In genomic region chr17:57608369-57609124, GRCh38 we compare ENCODE assay signal across 13 cellular contexts.
DNase-seq lines count a peak whose midpoint lies in the region; ATAC-seq and TF ChIP-seq lines count a peak whose summit lies in the region.
"Had no signal": no experiment of that assay in that cellular context is flagged by ENCODE, and none has a peak within 500 bp of the region (broad histone marks: within the 10 kb centered on the region; RNA-seq: fewer than 3 reads in every experiment).

No MANE protein-coding gene starts in this region.

- H3K27me3 Mint-ChIP-seq in activated naive CD4-positive, alpha-beta T cell treated with anti-CD3 and anti-CD28 coated beads, Interleukin-2, amount 50 U/mL, for 24 hours, result no peaks in the 10 kb centered on the region
- H3K27me3 Mint-ChIP-seq in activated naive CD4-positive, alpha-beta T cell treated with anti-CD3 and anti-CD28 coated beads, Interleukin-2, amount 10 ng/mL, durations not matched to agents 7 days and 5 days, result no peaks in the 10 kb centered on the region
- no peaks in the 10 kb centered on the region for H3K27me3 Mint-ChIP-seq in WTC11 (ENCODE audit: low read depth)

- peaks cover 2% of the 10 kb centered on the region for H3K36me3 Mint-ChIP-seq in activated naive CD4-positive, alpha-beta T cell treated with anti-CD3 and anti-CD28 coated beads, Interleukin-2, amount 50 U/mL, for 24 hours
- peaks cover 9% of the 10 kb centered on the region for H3K36me3 Mint-ChIP-seq in activated naive CD4-positive, alpha-beta T cell treated with anti-CD3 and anti-CD28 coated beads, Interleukin-2, amount 10 ng/mL, durations not matched to agents 7 days and 5 days
- no peaks in the 10 kb centered on the region for H3K36me3 Mint-ChIP-seq in WTC11

- POLR2A ChIA-PET in WTC11 (lab: Charles Lee), result no interaction called here

- TF ChIP-seq EP300 in transverse colon (IDR thresholded peaks at IDR 0.05; ENCODE audit: low read depth), result no peak

- CTCF ChIA-PET in activated naive CD4-positive, alpha-beta T cell treated with anti-CD3 and anti-CD28 coated beads, Interleukin-2, amount 10 ng/mL, durations not matched to agents 7 days and 5 days (lab: Charles Lee), result interaction anchor here (1.0 to 1.5 kb wide), 2 partner anchors 10 to 64 kb away, joined by 3 to 7 read pairs; no protein-coding TSS in a partner anchor
- CTCF ChIA-PET in WTC11 (lab: Charles Lee), result interaction anchor here (0.7 to 2.6 kb wide), 5 partner anchors 11 to 139 kb away, joined by 3 to 22 read pairs (median 4); no protein-coding TSS in a partner anchor

- in situ Hi-C loops in transverse colon (cut with MboI; ENCODE audit: low pct_ligation_motif_present in 1 of 4, low pct_unique_long_range_greater_than_20kb in 1 of 4, low sequenced_read_pairs in 3 of 4), result no loop called here

- no peak overlapping the region for H3K4me3 Mint-ChIP-seq in activated naive CD4-positive, alpha-beta T cell treated with anti-CD3 and anti-CD28 coated beads, Interleukin-2, amount 50 U/mL, for 24 hours
- H3K4me3 Mint-ChIP-seq in activated naive CD4-positive, alpha-beta T cell treated with anti-CD3 and anti-CD28 coated beads, Interleukin-2, amount 10 ng/mL, durations not matched to agents 7 days and 5 days, result no peak overlapping the region
- H3K4me3 Mint-ChIP-seq in WTC11, result no peak overlapping the region

- no peaks in the 10 kb centered on the region for H3K9me3 Mint-ChIP-seq in activated naive CD4-positive, alpha-beta T cell treated with anti-CD3 and anti-CD28 coated beads, Interleukin-2, amount 50 U/mL, for 24 hours
- H3K9me3 Mint-ChIP-seq in activated naive CD4-positive, alpha-beta T cell treated with anti-CD3 and anti-CD28 coated beads, Interleukin-2, amount 10 ng/mL, durations not matched to agents 7 days and 5 days, result no peaks in the 10 kb centered on the region
- H3K9me3 Mint-ChIP-seq in WTC11, result no peaks in the 10 kb centered on the region

- intact Hi-C loops in transverse colon (cut with DNase I; ENCODE audit: low total_unique reads), result no loop called here

- ATAC-seq in WTC11 (no peak), HG03469 (IDR thresholded peaks at IDR 0.05; ENCODE audit: unreplicated experiment) (no peak)
- ATAC-seq: sciatic nerve had no signal

- H3K4me1 ChIP-seq in thymus (ENCODE audit: control insufficient read depth, insufficient read depth, low read length) (peaks cover 50% of the 10 kb centered on the region), transverse colon (peaks cover 21 to 30% (median 25%) of the 10 kb centered on the region in 4 donors)

- H3K27me3 ChIP-seq in thymus (ENCODE audit: control insufficient read depth, insufficient read depth) (no peaks in the 10 kb centered on the region), transverse colon (no peaks in the 10 kb centered on the region)
- H3K27me3 ChIP-seq: colonic mucosa had no signal

- H3K4me3 ChIP-seq in thymus (ENCODE audit: low read length) (no peak overlapping the region), transverse colon (no peak overlapping the region)
- H3K4me3 ChIP-seq: colonic mucosa had no signal

- DNase-seq in activated naive CD4-positive, alpha-beta T cell treated with anti-CD3 and anti-CD28 coated beads, Interleukin-2, amount 10 ng/mL, durations not matched to agents 7 days and 5 days, result no peak
- DNase-seq in WTC11 (ENCODE audit: low spot score) (no peak), islet precursor cell (peak; percentile 55), iPS-NIHi7 (ENCODE audit: extremely low spot score) (no peak), transverse colon (no peak)
- DNase-seq: colonic mucosa; Kasumi-1; NCI-H1417 treated with DMSO at 0.1 percent for 48 hours; stimulated activated CD4-positive, alpha-beta T cell treated with anti-CD3 and anti-CD28 coated beads, Interleukin-4, amount 100 ng/mL, for 1 hour had no signal

- TF ChIP-seq POLR2A in transverse colon (IDR thresholded peaks at IDR 0.05), result no peak

- peak overlapping the region; percentile 20 for H3K27ac ChIP-seq in thymus (ENCODE audit: low read depth)
- H3K27ac ChIP-seq in transverse colon, result no peak overlapping the region
- H3K27ac ChIP-seq: colonic mucosa had no signal

- no peaks in the 10 kb centered on the region for H3K36me3 ChIP-seq in thymus (ENCODE audit: control insufficient read depth, insufficient read depth)
- no peaks in the 10 kb centered on the region for H3K36me3 ChIP-seq in transverse colon
- H3K36me3 ChIP-seq: colonic mucosa had no signal

- TF ChIP-seq CTCF in WTC11 (IDR thresholded peaks at IDR 0.05) (no peak), transverse colon (IDR thresholded peaks at IDR 0.05) (no peak)

- peak overlapping the region; percentile 72 for H3K27ac Mint-ChIP-seq in activated naive CD4-positive, alpha-beta T cell treated with anti-CD3 and anti-CD28 coated beads, Interleukin-2, amount 50 U/mL, for 24 hours
- no peak overlapping the region for H3K27ac Mint-ChIP-seq in activated naive CD4-positive, alpha-beta T cell treated with anti-CD3 and anti-CD28 coated beads, Interleukin-2, amount 10 ng/mL, durations not matched to agents 7 days and 5 days
- peak overlapping the region; percentile 39 for H3K27ac Mint-ChIP-seq in WTC11

- WGBS in thymus, result 98% methylated on average over 12 of the region's 12 CpGs
- WGBS in transverse colon (ENCODE audit: low coverage in 1 of 2), 2 donors, result 92% methylated on average over 5 to 12 of the region's 12 CpGs

- H3K4me1 Mint-ChIP-seq in activated naive CD4-positive, alpha-beta T cell treated with anti-CD3 and anti-CD28 coated beads, Interleukin-2, amount 50 U/mL, for 24 hours, result peaks cover 63% of the 10 kb centered on the region
- peaks cover 56% of the 10 kb centered on the region for H3K4me1 Mint-ChIP-seq in activated naive CD4-positive, alpha-beta T cell treated with anti-CD3 and anti-CD28 coated beads, Interleukin-2, amount 10 ng/mL, durations not matched to agents 7 days and 5 days
- H3K4me1 Mint-ChIP-seq in WTC11, result peaks cover 64% of the 10 kb centered on the region

- H3K9me3 ChIP-seq in thymus (ENCODE audit: control insufficient read depth) (no peaks in the 10 kb centered on the region), transverse colon (no peaks in the 10 kb centered on the region)
- H3K9me3 ChIP-seq: colonic mucosa had no signal

TF ChIP-seq in WTC11, 78 proteins besides CTCF, POLR2A, EP300 and RAD21:
- TF ChIP-seq JAZF1 (CRISPR knock-in tag; IDR thresholded peaks at IDR 0.05) (no peak), NFATC4 (CRISPR knock-in tag; IDR thresholded peaks at IDR 0.05) (no peak), ZNF423 (CRISPR knock-in tag; IDR thresholded peaks at IDR 0.05) (peak; percentile 68), PRRX2 (CRISPR knock-in tag; IDR thresholded peaks at IDR 0.05) (no peak), RORB (CRISPR knock-in tag; IDR thresholded peaks at IDR 0.05) (no peak), MYBL2 (CRISPR knock-in tag; IDR thresholded peaks at IDR 0.05) (no peak), CREM (CRISPR knock-in tag; IDR thresholded peaks at IDR 0.05) (no peak)
- TF ChIP-seq, protein P1, sequence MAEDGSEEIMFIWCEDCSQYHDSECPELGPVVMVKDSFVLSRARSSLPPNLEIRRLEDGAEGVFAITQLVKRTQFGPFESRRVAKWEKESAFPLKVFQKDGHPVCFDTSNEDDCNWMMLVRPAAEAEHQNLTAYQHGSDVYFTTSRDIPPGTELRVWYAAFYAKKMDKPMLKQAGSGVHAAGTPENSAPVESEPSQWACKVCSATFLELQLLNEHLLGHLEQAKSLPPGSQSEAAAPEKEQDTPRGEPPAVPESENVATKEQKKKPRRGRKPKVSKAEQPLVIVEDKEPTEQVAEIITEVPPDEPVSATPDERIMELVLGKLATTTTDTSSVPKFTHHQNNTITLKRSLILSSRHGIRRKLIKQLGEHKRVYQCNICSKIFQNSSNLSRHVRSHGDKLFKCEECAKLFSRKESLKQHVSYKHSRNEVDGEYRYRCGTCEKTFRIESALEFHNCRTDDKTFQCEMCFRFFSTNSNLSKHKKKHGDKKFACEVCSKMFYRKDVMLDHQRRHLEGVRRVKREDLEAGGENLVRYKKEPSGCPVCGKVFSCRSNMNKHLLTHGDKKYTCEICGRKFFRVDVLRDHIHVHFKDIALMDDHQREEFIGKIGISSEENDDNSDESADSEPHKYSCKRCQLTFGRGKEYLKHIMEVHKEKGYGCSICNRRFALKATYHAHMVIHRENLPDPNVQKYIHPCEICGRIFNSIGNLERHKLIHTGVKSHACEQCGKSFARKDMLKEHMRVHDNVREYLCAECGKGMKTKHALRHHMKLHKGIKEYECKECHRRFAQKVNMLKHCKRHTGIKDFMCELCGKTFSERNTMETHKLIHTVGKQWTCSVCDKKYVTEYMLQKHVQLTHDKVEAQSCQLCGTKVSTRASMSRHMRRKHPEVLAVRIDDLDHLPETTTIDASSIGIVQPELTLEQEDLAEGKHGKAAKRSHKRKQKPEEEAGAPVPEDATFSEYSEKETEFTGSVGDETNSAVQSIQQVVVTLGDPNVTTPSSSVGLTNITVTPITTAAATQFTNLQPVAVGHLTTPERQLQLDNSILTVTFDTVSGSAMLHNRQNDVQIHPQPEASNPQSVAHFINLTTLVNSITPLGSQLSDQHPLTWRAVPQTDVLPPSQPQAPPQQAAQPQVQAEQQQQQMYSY (CRISPR knock-in tag; IDR thresholded peaks at IDR 0.05), result no peak
